25 cellular contexts compared by ENCODE assay signal in genomic region chr12:109479761-109480160, GRCh38. TPM values are rescaled to one million over a fixed set of nuclear protein-coding genes. Genes with fewer than 3 reads are reported as not detected.
DNase-seq lines count a peak whose midpoint lies in the region; ATAC-seq and TF ChIP-seq lines count a peak whose summit lies in the region.
"Had no signal": no experiment of that assay in that cellular context is flagged by ENCODE, and none has a peak within 500 bp of the region (broad histone marks: within the 10 kb centered on the region; RNA-seq: fewer than 3 reads in every experiment).

No MANE protein-coding gene starts in this region.

- H3K4me3 Mint-ChIP-seq in activated T-cell treated with anti-CD3 and anti-CD28 coated beads, Interleukin-2, amount 50 U/mL, for 24 hours = no peak overlapping the region
- no peak overlapping the region for H3K4me3 Mint-ChIP-seq in activated T-helper 17 cell treated with anti-CD3 and anti-CD28 coated beads, Interleukin-2, amount 50 U/mL, for 72 hours
- H3K4me3 Mint-ChIP-seq in nephron (peak overlapping the region; percentile 94 to 96 (median 96)), mesothelial cell of epicardium (no peak overlapping the region)

- H3K27me3 ChIP-seq in vagina = no peaks in the 10 kb centered on the region

- H3K27ac ChIP-seq in vagina = no peak overlapping the region
- H3K27ac ChIP-seq: GM23248, HL-60 had no signal

- no peak for DNase-seq in activated T-cell treated with anti-CD3 and anti-CD28 coated beads, Interleukin-2, amount 50 U/mL, for 24 hours
- DNase-seq in activated T-cell treated with anti-CD3 and anti-CD28 coated beads, Interleukin-2, amount 50 U/mL, for 48 hours = no peak
- DNase-seq in vagina (ENCODE audit: extremely low spot score in 2 of 2) (no peak), mesothelial cell of epicardium (ENCODE audit: low spot score in 2 of 2, unreplicated experiment in 2 of 2) (no peak)
- DNase-seq: 8988T; C1 segment of cervical spinal cord; DMS79; GM23248; H9; HFFc6; KBM-7; NCI-H1092 treated with DMSO at 0.1 percent for 48 hours; NCI-H1436 treated with DMSO at 0.1 percent for 48 hours; NCI-H1930; NCI-H510A treated with DMSO at 0.1 percent for 48 hours; NCI-H748 treated with DMSO at 0.1 percent for 48 hours; NK-92 treated with Interleukin-12 subunit alpha and Interleukin-12 subunit beta, amount 100 ng/mL, for 24 hours; SIG-M5 had no signal

- H3K36me3 Mint-ChIP-seq in activated T-cell treated with anti-CD3 and anti-CD28 coated beads, Interleukin-2, amount 50 U/mL, for 24 hours (ENCODE audit: low read depth) = peaks cover 40% of the 10 kb centered on the region
- H3K36me3 Mint-ChIP-seq in activated T-helper 17 cell treated with anti-CD3 and anti-CD28 coated beads, Interleukin-2, amount 50 U/mL, for 72 hours (ENCODE audit: low read depth) = peaks cover 35% of the 10 kb centered on the region
- H3K36me3 Mint-ChIP-seq in nephron (ENCODE audit: low read depth) = peaks cover 10% of the 10 kb centered on the region
- peaks cover 4% of the 10 kb centered on the region for H3K36me3 Mint-ChIP-seq in mesothelial cell of epicardium

- H3K4me1 Mint-ChIP-seq in activated T-cell treated with anti-CD3 and anti-CD28 coated beads, Interleukin-2, amount 50 U/mL, for 24 hours (ENCODE audit: low read depth) = peaks cover 32% of the 10 kb centered on the region
- peaks cover 23% of the 10 kb centered on the region for H3K4me1 Mint-ChIP-seq in activated T-helper 17 cell treated with anti-CD3 and anti-CD28 coated beads, Interleukin-2, amount 50 U/mL, for 72 hours
- H3K4me1 Mint-ChIP-seq in nephron (peaks cover 26% of the 10 kb centered on the region), mesothelial cell of epicardium (peaks cover 27% of the 10 kb centered on the region)

- no peak for TF ChIP-seq CTCF in nephron (IDR thresholded peaks at IDR 0.05; ENCODE audit: unreplicated experiment in 3 of 3)
- TF ChIP-seq CTCF in vagina (IDR thresholded peaks at IDR 0.05) = no peak
- no peak for TF ChIP-seq CTCF in mesothelial cell of epicardium (IDR thresholded peaks at IDR 0.05; ENCODE audit: unreplicated experiment)

- intact Hi-C loops in vagina (cut with DNase I) = no loop called here

- peaks cover 0 to 19% of the 10 kb centered on the region in 2 donors for H3K36me3 ChIP-seq in vagina

- peak overlapping the region; percentile 6 for H3K27ac Mint-ChIP-seq in activated T-cell treated with anti-CD3 and anti-CD28 coated beads, Interleukin-2, amount 50 U/mL, for 24 hours
- H3K27ac Mint-ChIP-seq in activated T-helper 17 cell treated with anti-CD3 and anti-CD28 coated beads, Interleukin-2, amount 50 U/mL, for 72 hours = peak overlapping the region; percentile 59
- H3K27ac Mint-ChIP-seq in nephron (no peak overlapping the region), mesothelial cell of epicardium (no peak overlapping the region)
- H3K27ac Mint-ChIP-seq: H9 had no signal

- ATAC-seq in activated T-helper 17 cell treated with anti-CD3 and anti-CD28 coated beads, Interleukin-2, amount 50 U/mL, for 72 hours (replicated peaks) = no peak
- ATAC-seq in HG02938 (IDR thresholded peaks at IDR 0.05; ENCODE audit: unreplicated experiment) = no peak
- ATAC-seq: HepG2, Panc1, SK-N-SH treated with all-trans-retinoic acid at 6 μM for 48 hours had no signal

- no peaks in the 10 kb centered on the region for H3K27me3 Mint-ChIP-seq in activated T-cell treated with anti-CD3 and anti-CD28 coated beads, Interleukin-2, amount 50 U/mL, for 24 hours
- no peaks in the 10 kb centered on the region for H3K27me3 Mint-ChIP-seq in activated T-helper 17 cell treated with anti-CD3 and anti-CD28 coated beads, Interleukin-2, amount 50 U/mL, for 72 hours
- H3K27me3 Mint-ChIP-seq in nephron (ENCODE audit: low read depth) = no peaks in the 10 kb centered on the region
- no peaks in the 10 kb centered on the region for H3K27me3 Mint-ChIP-seq in mesothelial cell of epicardium (ENCODE audit: low read depth)

- H3K4me3 ChIP-seq in vagina = no peak overlapping the region
- H3K4me3 ChIP-seq: GM23248 had no signal

- no peaks in the 10 kb centered on the region for H3K9me3 Mint-ChIP-seq in activated T-cell treated with anti-CD3 and anti-CD28 coated beads, Interleukin-2, amount 50 U/mL, for 24 hours
- no peaks in the 10 kb centered on the region for H3K9me3 Mint-ChIP-seq in activated T-helper 17 cell treated with anti-CD3 and anti-CD28 coated beads, Interleukin-2, amount 50 U/mL, for 72 hours
- no peaks in the 10 kb centered on the region for H3K9me3 Mint-ChIP-seq in nephron
- no peaks in the 10 kb centered on the region for H3K9me3 Mint-ChIP-seq in mesothelial cell of epicardium
- H3K9me3 Mint-ChIP-seq: H9, HFFc6 had no signal

- H3K4me1 ChIP-seq in vagina = peaks cover 41% of the 10 kb centered on the region

- H3K9me3 ChIP-seq in vagina = no peaks in the 10 kb centered on the region

- no peak for TF ChIP-seq POLR2A in vagina (IDR thresholded peaks at IDR 0.05)

RNA-seq across cellular contexts. Expression of gene UBE3B, which starts 2.3 kb away (rescaled TPM):
- 10 to 100 TPM; 36.4 to 42.3 TPM for total RNA-seq in activated T-helper 17 cell treated with anti-CD3 and anti-CD28 coated beads, Interleukin-2, amount 50 U/mL, for 72 hours
- total RNA-seq in vagina (32.2 TPM), mesothelial cell of epicardium (41.4 to 47.1 TPM (median 42.8 TPM) in 3 replicates)

RNA-seq across cellular contexts. Expression of gene KCTD10, which starts 2.7 kb away (rescaled TPM):
- 10 to 100 TPM; 50.8 to 70.6 TPM for total RNA-seq in activated T-helper 17 cell treated with anti-CD3 and anti-CD28 coated beads, Interleukin-2, amount 50 U/mL, for 72 hours
- total RNA-seq in vagina (86.2 TPM), mesothelial cell of epicardium (54.0 to 56.2 TPM (median 54.8 TPM) in 3 replicates)

Comparison
In these comparisons a context has a peak if more than half of its experiments do, and no peak if none do; other contexts are left out.
1. H3K27ac Mint-ChIP-seq: peak in activated T-cell treated with anti-CD3 and anti-CD28 coated beads, Interleukin-2, amount 50 U/mL, for 24 hours (single experiment) and activated T-helper 17 cell treated with anti-CD3 and anti-CD28 coated beads, Interleukin-2, amount 50 U/mL, for 72 hours (single experiment); none in nephron (0 of 3) and mesothelial cell of epicardium (single experiment).
2. H3K4me3 Mint-ChIP-seq: peak in nephron (3 of 3); none in activated T-cell treated with anti-CD3 and anti-CD28 coated beads, Interleukin-2, amount 50 U/mL, for 24 hours (single experiment), activated T-helper 17 cell treated with anti-CD3 and anti-CD28 coated beads, Interleukin-2, amount 50 U/mL, for 72 hours (single experiment) and mesothelial cell of epicardium (single experiment).